ENCODE assay signal across 24 cellular contexts in the genomic region with DNA sequence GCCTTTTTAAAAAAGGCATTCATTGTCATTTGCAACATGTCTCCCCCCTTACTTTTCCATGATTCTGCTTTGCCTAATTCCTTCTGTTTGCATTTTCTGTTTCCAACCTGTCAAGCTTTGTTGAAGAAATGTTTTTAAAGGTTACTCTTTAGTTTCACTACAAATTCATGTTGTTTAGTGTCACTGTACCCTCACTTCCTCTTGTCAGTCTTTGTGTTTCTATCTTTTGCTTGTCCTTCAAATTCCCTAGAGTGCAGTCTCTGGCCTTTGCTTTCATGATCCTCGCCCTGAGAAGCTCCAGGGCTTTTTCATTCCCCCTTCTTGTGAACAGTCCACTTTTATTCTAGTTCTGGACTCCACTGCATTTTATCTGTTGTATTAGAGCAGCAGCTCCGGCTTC.
"Had no signal": no experiment of that assay in that cellular context is flagged by ENCODE, and none has a peak within 500 bp of the region (broad histone marks: within the 10 kb centered on the region; RNA-seq: fewer than 3 reads in every experiment).

No MANE protein-coding gene starts in this region.

- H3K27me3 Mint-ChIP-seq: activated CD4-positive, alpha-beta memory T cell treated with anti-CD3 and anti-CD28 coated beads, Interleukin-2, amount 10 ng/mL, durations not matched to agents 7 days and 5 days; activated CD8-positive, alpha-beta memory T cell treated with anti-CD3 and anti-CD28 coated beads, Interleukin-2, amount 10 ng/mL, durations not matched to agents 7 days and 5 days; activated naive CD4-positive, alpha-beta T cell treated with anti-CD3 and anti-CD28 coated beads, Interleukin-2, amount 50 U/mL, for 24 hours; brain; dendritic cell treated with granulocyte-macrophage colony-stimulating factor and Interleukin-4, amounts not matched to agents 40 ng/mL and 50 ng/mL, for 4 days had no signal

- DNase-seq: activated CD4-positive, alpha-beta memory T cell treated with anti-CD3 and anti-CD28 coated beads, Interleukin-2, amount 10 ng/mL, durations not matched to agents 7 days and 5 days; activated CD4-positive, alpha-beta T cell treated with anti-CD3 and anti-CD28 coated beads for 48 hours; activated CD8-positive, alpha-beta memory T cell treated with anti-CD3 and anti-CD28 coated beads, Interleukin-2, amount 10 ng/mL, durations not matched to agents 7 days and 5 days; activated gamma-delta T cell treated with Interleukin-2 at 50 U/mL for 16 hours; activated T-cell treated with anti-CD3 and anti-CD28 coated beads for 4 hours; aorta; caudate nucleus; effector CD4-positive, alpha-beta T cell; foreskin keratinocyte; lower lobe of right lung; mesendoderm; mucosa of descending colon; nephron progenitor cell; nucleus accumbens; right lobe of liver; stimulated activated CD4-positive, alpha-beta T cell treated with anti-CD3 and anti-CD28 coated beads, Interleukin-1b, Interleukin-23, amount 100 ng/mL, for 48 hours; stimulated activated naive CD4-positive, alpha-beta T cell; testis; trophoblast cell; uterus had no signal

- H3K27ac Mint-ChIP-seq: activated CD4-positive, alpha-beta memory T cell treated with anti-CD3 and anti-CD28 coated beads, Interleukin-2, amount 10 ng/mL, durations not matched to agents 7 days and 5 days; activated CD8-positive, alpha-beta memory T cell treated with anti-CD3 and anti-CD28 coated beads, Interleukin-2, amount 10 ng/mL, durations not matched to agents 7 days and 5 days; activated naive CD4-positive, alpha-beta T cell treated with anti-CD3 and anti-CD28 coated beads, Interleukin-2, amount 50 U/mL, for 24 hours; activated T-helper 1 cell treated with anti-CD3 and anti-CD28 coated beads, Interleukin-12 subunit alpha, Interleukin-12 subunit beta, Interleukin-2, Interleukin-4 antibody, amounts not matched to agents 30 ng/mL and 10 ng/mL and 1 ng/mL, durations not matched to agents 14 hours and 24 hours and 36 hours; brain; dendritic cell treated with granulocyte-macrophage colony-stimulating factor and Interleukin-4, amounts not matched to agents 40 ng/mL and 50 ng/mL, for 4 days; nephron progenitor cell had no signal

- ATAC-seq: activated CD8-positive, alpha-beta memory T cell treated with anti-CD3 and anti-CD28 coated beads, Interleukin-2, amount 10 ng/mL, durations not matched to agents 7 days and 5 days; foreskin keratinocyte; lower lobe of right lung; mucosa of descending colon; right lobe of liver had no signal

- H3K4me3 Mint-ChIP-seq: activated CD4-positive, alpha-beta memory T cell treated with anti-CD3 and anti-CD28 coated beads, Interleukin-2, amount 10 ng/mL, durations not matched to agents 7 days and 5 days; activated CD8-positive, alpha-beta memory T cell treated with anti-CD3 and anti-CD28 coated beads, Interleukin-2, amount 10 ng/mL, durations not matched to agents 7 days and 5 days; activated naive CD4-positive, alpha-beta T cell treated with anti-CD3 and anti-CD28 coated beads, Interleukin-2, amount 50 U/mL, for 24 hours; activated T-helper 1 cell treated with anti-CD3 and anti-CD28 coated beads, Interleukin-12 subunit alpha, Interleukin-12 subunit beta, Interleukin-2, Interleukin-4 antibody, amounts not matched to agents 30 ng/mL and 10 ng/mL and 1 ng/mL, durations not matched to agents 14 hours and 24 hours and 36 hours; brain; dendritic cell treated with granulocyte-macrophage colony-stimulating factor and Interleukin-4, amounts not matched to agents 40 ng/mL and 50 ng/mL, for 4 days; nephron progenitor cell had no signal

- H3K4me1 Mint-ChIP-seq: brain, nephron progenitor cell had no signal

- H3K9me3 Mint-ChIP-seq: activated CD4-positive, alpha-beta memory T cell treated with anti-CD3 and anti-CD28 coated beads, Interleukin-2, amount 10 ng/mL, durations not matched to agents 7 days and 5 days; activated naive CD4-positive, alpha-beta T cell treated with anti-CD3 and anti-CD28 coated beads, Interleukin-2, amount 50 U/mL, for 24 hours; activated T-helper 1 cell treated with anti-CD3 and anti-CD28 coated beads, Interleukin-12 subunit alpha, Interleukin-12 subunit beta, Interleukin-2, Interleukin-4 antibody, amounts not matched to agents 30 ng/mL and 10 ng/mL and 1 ng/mL, durations not matched to agents 14 hours and 24 hours and 36 hours; brain; dendritic cell treated with granulocyte-macrophage colony-stimulating factor and Interleukin-4, amounts not matched to agents 40 ng/mL and 50 ng/mL, for 4 days; nephron progenitor cell had no signal
